In genomic region chr11:115391162-115391561, GRCh38 we compare ENCODE assay signal across 24 cellular contexts.
DNase-seq lines count a peak whose midpoint lies in the region; ATAC-seq and TF ChIP-seq lines count a peak whose summit lies in the region.
"Had no signal": no experiment of that assay in that cellular context is flagged by ENCODE, and none has a peak within 500 bp of the region (broad histone marks: within the 10 kb centered on the region; RNA-seq: fewer than 3 reads in every experiment).

No MANE protein-coding gene starts in this region.

- H3K9ac ChIP-seq in KMS-11 = no peak overlapping the region
- no peak overlapping the region for H3K9ac ChIP-seq in SU-DHL-6 (ENCODE audit: low read length)

- H3K4me3 Mint-ChIP-seq in neural crest cell = peak overlapping the region; percentile 2
- H3K4me3 Mint-ChIP-seq: B cell; CD8-positive, alpha-beta T cell had no signal

- peaks cover 58% of the 10 kb centered on the region for H3K4me1 Mint-ChIP-seq in neural crest cell
- H3K4me1 Mint-ChIP-seq: B cell had no signal

- H3K4me2 ChIP-seq in KMS-11 = peak overlapping the region; percentile 27; the same call in 1 of the 2 replicates
- peak overlapping the region; percentile 15 for H3K4me2 ChIP-seq in SU-DHL-6 (ENCODE audit: low read depth, low read length, poor library complexity, severe bottlenecking)
- H3K4me2 ChIP-seq: A549 had no signal

- no peaks in the 10 kb centered on the region for H3K36me3 ChIP-seq in KMS-11 (ENCODE audit: insufficient read depth)
- no peaks in the 10 kb centered on the region for H3K36me3 ChIP-seq in SU-DHL-6 (ENCODE audit: low read length)
- H3K36me3 ChIP-seq: HAP-1 had no signal

- H3K27ac ChIP-seq in KMS-11 (no peak overlapping the region), SU-DHL-6 (ENCODE audit: low read depth, low read length) (no peak overlapping the region)
- H3K27ac ChIP-seq: A549, C4-2B, HL-60, RWPE1 had no signal

- no peaks in the 10 kb centered on the region for H3K9me2 ChIP-seq in SU-DHL-6 (replicated peaks; ENCODE audit: insufficient read depth, low read length)

- no peaks in the 10 kb centered on the region for H3F3A ChIP-seq in SU-DHL-6 (ENCODE audit: insufficient read depth)

- 0 out of 2 replicates have a peak, but pooled peaks cover 7% of the 10 kb centered on the region for H3K79me2 ChIP-seq in KMS-11 (ENCODE audit: insufficient read depth, low read depth)
- H3K79me2 ChIP-seq in SU-DHL-6 (ENCODE audit: insufficient read depth, low read length) = no peaks in the 10 kb centered on the region

- no peak for TF ChIP-seq CTCF in KMS-11 (conservative IDR thresholded peaks at IDR 0.05; ENCODE audit: low read depth, low read length)
- no peak for TF ChIP-seq CTCF in SU-DHL-6 (IDR thresholded peaks at IDR 0.05; ENCODE audit: insufficient read depth, low read length, poor library complexity, severe bottlenecking)
- TF ChIP-seq CTCF in neural crest cell (conservative IDR thresholded peaks at IDR 0.05) = no peak

- H3K4me3 ChIP-seq in KMS-11 (IDR thresholded peaks at IDR 0.05; ENCODE audit: insufficient read depth, low read depth, low read length) (no peak overlapping the region), SU-DHL-6 (ENCODE audit: insufficient read depth, low read length, poor library complexity, severe bottlenecking) (no peak overlapping the region)
- H3K4me3 ChIP-seq: A549, GM12878, HAP-1 had no signal

- H3K27me3 Mint-ChIP-seq in neural crest cell (ENCODE audit: low read depth) = no peaks in the 10 kb centered on the region

- H3K9me3 Mint-ChIP-seq in neural crest cell = no peaks in the 10 kb centered on the region
- H3K9me3 Mint-ChIP-seq: CD8-positive, alpha-beta T cell had no signal

- no peaks in the 10 kb centered on the region for H3K9me3 ChIP-seq in SU-DHL-6 (ENCODE audit: insufficient read depth, low read length)
- H3K9me3 ChIP-seq: A549, Caco-2, HAP-1 had no signal

- no peak overlapping the region for H3K27ac Mint-ChIP-seq in neural crest cell (ENCODE audit: unreplicated experiment)
- H3K27ac Mint-ChIP-seq: B cell; CD8-positive, alpha-beta T cell had no signal

- H4K20me1 ChIP-seq in KMS-11 (ENCODE audit: insufficient read depth) (0 out of 2 replicates have a peak, but pooled peaks cover 4% of the 10 kb centered on the region), SU-DHL-6 (ENCODE audit: low read depth, low read length) (no peaks in the 10 kb centered on the region)

- H3K27me3 ChIP-seq in KMS-11 (ENCODE audit: insufficient read depth, low read depth) (no peaks in the 10 kb centered on the region), SU-DHL-6 (ENCODE audit: low read length) (no peaks in the 10 kb centered on the region)

- H3K4me1 ChIP-seq in KMS-11 (ENCODE audit: low read depth, poor library complexity, severe bottlenecking) = peaks cover 45% of the 10 kb centered on the region
- H3K4me1 ChIP-seq: Caco-2 had no signal

- H3K36me3 Mint-ChIP-seq in neural crest cell (ENCODE audit: low read depth) = no peaks in the 10 kb centered on the region
- H3K36me3 Mint-ChIP-seq: CD8-positive, alpha-beta T cell had no signal

- no peak overlapping the region for H2AFZ ChIP-seq in KMS-11 (ENCODE audit: low read depth)
- no peak overlapping the region for H2AFZ ChIP-seq in SU-DHL-6 (ENCODE audit: low read depth, low read length, severe bottlenecking)

- ATAC-seq in HG03442 (IDR thresholded peaks at IDR 0.05; ENCODE audit: unreplicated experiment) = no peak
- ATAC-seq: A549; CD8-positive, alpha-beta T cell; GM12878; Panc1 had no signal

- DNase-seq in neural crest cell (ENCODE audit: low read depth, low spot score) (no peak), superior temporal gyrus (ENCODE audit: extremely low spot score) (peak; percentile 62), AG08395 (ENCODE audit: low spot score) (no peak), medulla oblongata (ENCODE audit: extremely low spot score) (no peak)
- DNase-seq: Caco-2; CD8-positive, alpha-beta T cell; EL; GDM1; GOT3; Karpas-422; NCI-H187; NCI-H2081 treated with DMSO at 0.1 percent for 48 hours; NK-92 treated with Interleukin-12 subunit alpha and Interleukin-12 subunit beta, amount 100 ng/mL, for 24 hours had no signal
